Comparison of ENCODE assay signal across 8 cellular contexts in the genomic region with DNA sequence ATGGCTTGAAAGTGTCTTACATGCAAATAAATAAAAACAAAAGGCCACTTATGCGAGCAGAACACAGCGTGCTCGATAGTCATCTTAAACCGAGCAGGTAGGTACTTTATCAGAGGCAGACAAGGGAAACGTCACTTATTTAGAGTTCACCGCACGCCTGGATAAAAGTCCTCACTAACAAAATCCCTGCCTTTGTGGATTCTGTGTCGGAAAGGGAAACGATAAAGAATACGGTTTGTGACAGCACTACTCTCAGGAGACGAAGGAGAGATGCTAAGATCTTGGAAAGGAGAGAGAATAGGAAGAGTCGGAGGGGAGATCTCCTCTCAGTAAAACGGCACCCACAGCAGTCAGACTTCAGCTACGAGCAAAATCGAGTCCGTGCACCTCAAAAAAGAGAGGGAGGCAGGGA. TPM values are rescaled to one million over a fixed set of nuclear protein-coding genes. Genes with fewer than 3 reads are reported as not detected.
DNase-seq lines count a peak whose midpoint lies in the region; ATAC-seq and TF ChIP-seq lines count a peak whose summit lies in the region.

No MANE protein-coding gene starts in this region.

- CTCF ChIA-PET in activated B cell treated with CpG ODN at 0.5 μM for 24 hours (lab: Charles Lee), result interaction anchor here (1.0 to 1.6 kb wide), 2 partner anchors 22 to 89 kb away, joined by 3 to 4 read pairs; a partner anchor contains a TSS

- H3K27me3 Mint-ChIP-seq in activated B cell treated with CpG ODN at 0.5 μM for 24 hours, result no peaks in the 10 kb centered on the region

- intact Hi-C loops in activated B cell treated with CpG ODN at 0.5 μM for 24 hours (cut with micrococcal nuclease), result loop anchor here (1.0 to 5.0 kb wide), 7 partner anchors 23 to 607 kb away; a partner anchor contains a TSS

- H3K4me3 Mint-ChIP-seq in activated B cell treated with CpG ODN at 0.5 μM for 24 hours, result peak overlapping the region; percentile 90

- peak overlapping the region; percentile 79 for H3K27ac Mint-ChIP-seq in activated B cell treated with CpG ODN at 0.5 μM for 24 hours

- DNase-seq in AG09309 (ENCODE audit: low read depth) (no peak), activated B cell treated with CpG ODN at 0.5 μM for 24 hours (no peak), glomerular visceral epithelial cell (ENCODE audit: extremely low spot score) (peak; percentile 13), pons (ENCODE audit: low spot score) (peak; percentile 73), GF-D8 (lab: John Stamatoyannopoulos, UW) (no peak)
- DNase-seq in stimulated activated CD4-positive, alpha-beta T cell treated with anti-CD3 and anti-CD28 coated beads, Interleukin-4, amount 100 ng/mL, for 24 hours, result no peak

- no peaks in the 10 kb centered on the region for H3K9me3 Mint-ChIP-seq in activated B cell treated with CpG ODN at 0.5 μM for 24 hours

- ATAC-seq in GM18907 (IDR thresholded peaks at IDR 0.05; ENCODE audit: unreplicated experiment) (peak; percentile 21), HG03280 (IDR thresholded peaks at IDR 0.05; ENCODE audit: unreplicated experiment) (peak; percentile 17), activated B cell treated with CpG ODN at 0.5 μM for 24 hours (ENCODE audit: low read depth) (peak; percentile 1)

- POLR2A ChIA-PET in activated B cell treated with CpG ODN at 0.5 μM for 24 hours (lab: Charles Lee), result interaction anchor here (1.0 to 4.0 kb wide), 6 partner anchors 44 to 208 kb away, joined by 3 to 28 read pairs (median 7); a partner anchor contains a TSS

- H3K4me3 ChIP-seq in AG09309 (ENCODE audit: control insufficient read depth, low read depth, low read length), result peak overlapping the region; percentile 73

- H3K4me1 Mint-ChIP-seq in activated B cell treated with CpG ODN at 0.5 μM for 24 hours, result peaks cover 34% of the 10 kb centered on the region

- peaks cover 27% of the 10 kb centered on the region for H3K36me3 Mint-ChIP-seq in activated B cell treated with CpG ODN at 0.5 μM for 24 hours (ENCODE audit: low read depth)

- TF ChIP-seq CTCF in AG09309 (IDR thresholded peaks at IDR 0.05; ENCODE audit: control insufficient read depth, insufficient read depth, low read depth, low read length, missing control alignments) (no peak), activated B cell treated with CpG ODN at 0.5 μM for 24 hours (IDR thresholded peaks at IDR 0.05) (no peak)

RNA-seq across cellular contexts. Expression of a gene that starts 0.6 kb away (rescaled TPM):
- total RNA-seq in activated B cell treated with CpG ODN at 0.5 μM for 24 hours, result 19.7 and 22.6 TPM in 2 replicates

RNA-seq across cellular contexts. Expression of a gene that starts 43.5 kb away (rescaled TPM):
- 9.5 and 10.7 TPM in 2 replicates for total RNA-seq in activated B cell treated with CpG ODN at 0.5 μM for 24 hours

Comparison
In these comparisons a context has a peak if more than half of its experiments do, and no peak if none do; other contexts are left out.
1. DNase-seq: peak in glomerular visceral epithelial cell (single experiment) and pons (single experiment); none in AG09309 (single experiment), activated B cell treated with CpG ODN at 0.5 μM for 24 hours (single experiment), GF-D8 (single experiment) and stimulated activated CD4-positive, alpha-beta T cell treated with anti-CD3 and anti-CD28 coated beads, Interleukin-4, amount 100 ng/mL, for 24 hours (single experiment).
2. Peak in every context shown above with its lines, with median percentiles within 50 percentile points of each other: ATAC-seq.